Comparison of ENCODE assay signal across 1 cellular context in the genomic region with DNA sequence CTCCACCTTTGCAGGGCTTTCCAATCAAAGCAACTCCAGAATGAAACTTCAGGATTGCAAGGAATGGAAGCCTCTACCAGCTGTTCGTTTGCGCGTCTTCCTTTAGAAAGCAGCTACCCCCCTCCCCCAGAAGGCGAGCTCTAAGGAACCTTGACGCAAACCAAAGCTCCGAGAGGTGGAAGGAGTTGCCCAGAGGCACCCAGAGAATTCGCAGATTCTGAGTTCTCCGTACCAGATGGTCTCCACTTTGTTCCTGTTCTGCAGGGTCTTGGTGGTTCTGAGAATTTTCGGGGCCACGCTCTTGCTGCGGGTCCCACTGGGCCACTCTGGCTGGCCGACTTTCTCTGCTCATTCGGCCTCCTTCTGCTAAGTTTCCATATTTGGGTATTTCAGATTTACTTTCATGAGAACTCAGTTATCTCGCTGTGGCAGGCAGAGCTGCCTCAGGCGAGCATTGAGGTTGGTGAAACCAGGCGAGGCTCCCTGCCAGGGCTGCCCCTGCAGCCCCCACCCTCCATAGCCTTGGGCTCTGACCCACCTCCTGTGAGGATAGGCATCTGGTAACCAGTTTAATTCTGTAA.
TF ChIP-seq lines count a peak whose summit lies in the region.

No MANE protein-coding gene starts in this region.

TF ChIP-seq in GM12878, 131 proteins besides CTCF, POLR2A, EP300 and RAD21:
- TF ChIP-seq HCFC1 (IDR thresholded peaks at IDR 0.05; ENCODE audit: low read length) (0 out of 2 replicates have a peak, but pooled peaks have one; percentile 8), GATAD2B (conservative IDR thresholded peaks at IDR 0.05; ENCODE audit: low read depth) (0 out of 2 replicates have a peak, but pooled peaks have one; percentile 20), KAT2A (conservative IDR thresholded peaks at IDR 0.05; ENCODE audit: control insufficient read depth, low read depth, low read length) (no peak), YY1 (IDR thresholded peaks at IDR 0.05; ENCODE audit: low read depth, low read length) (peak; percentile 21; the same call in 1 of the 2 replicates), SIX5 (IDR thresholded peaks at IDR 0.05; ENCODE audit: low read depth, low read length, severe bottlenecking) (no peak), TAF1 (IDR thresholded peaks at IDR 0.05; ENCODE audit: borderline replicate concordance, low read depth, low read length) (0 out of 2 replicates have a peak, but pooled peaks have one; percentile 38), SREBF2 (IDR thresholded peaks at IDR 0.05; ENCODE audit: low read length) (no peak), IKZF1 (conservative IDR thresholded peaks at IDR 0.05) (0 out of 2 replicates have a peak, but pooled peaks have one; percentile 8), EGR1 (IDR thresholded peaks at IDR 0.05; ENCODE audit: borderline replicate concordance in 1 of 2, low read depth in 2 of 2, low read length in 2 of 2) (no peak), SRF (IDR thresholded peaks at IDR 0.05; ENCODE audit: low read depth in 2 of 2, low read length in 2 of 2) (peak; percentile 58 to 90; a peak in 3 of 4 replicates), SIN3A (IDR thresholded peaks at IDR 0.05; ENCODE audit: low read depth, low read length) (0 out of 2 replicates have a peak, but pooled peaks have one; percentile 32), NBN (IDR thresholded peaks at IDR 0.05) (peak; percentile 41; the same call in 1 of the 2 replicates), POLR2AphosphoS5 (IDR thresholded peaks at IDR 0.05; ENCODE audit: low read length) (peak; percentile 68), HDGF (IDR thresholded peaks at IDR 0.05) (peak; percentile 15; the same call in 1 of the 2 replicates), CBX5 (IDR thresholded peaks at IDR 0.05; ENCODE audit: low read depth) (0 out of 2 replicates have a peak, but pooled peaks have one; percentile 6)
- TF ChIP-seq, protein P1, sequence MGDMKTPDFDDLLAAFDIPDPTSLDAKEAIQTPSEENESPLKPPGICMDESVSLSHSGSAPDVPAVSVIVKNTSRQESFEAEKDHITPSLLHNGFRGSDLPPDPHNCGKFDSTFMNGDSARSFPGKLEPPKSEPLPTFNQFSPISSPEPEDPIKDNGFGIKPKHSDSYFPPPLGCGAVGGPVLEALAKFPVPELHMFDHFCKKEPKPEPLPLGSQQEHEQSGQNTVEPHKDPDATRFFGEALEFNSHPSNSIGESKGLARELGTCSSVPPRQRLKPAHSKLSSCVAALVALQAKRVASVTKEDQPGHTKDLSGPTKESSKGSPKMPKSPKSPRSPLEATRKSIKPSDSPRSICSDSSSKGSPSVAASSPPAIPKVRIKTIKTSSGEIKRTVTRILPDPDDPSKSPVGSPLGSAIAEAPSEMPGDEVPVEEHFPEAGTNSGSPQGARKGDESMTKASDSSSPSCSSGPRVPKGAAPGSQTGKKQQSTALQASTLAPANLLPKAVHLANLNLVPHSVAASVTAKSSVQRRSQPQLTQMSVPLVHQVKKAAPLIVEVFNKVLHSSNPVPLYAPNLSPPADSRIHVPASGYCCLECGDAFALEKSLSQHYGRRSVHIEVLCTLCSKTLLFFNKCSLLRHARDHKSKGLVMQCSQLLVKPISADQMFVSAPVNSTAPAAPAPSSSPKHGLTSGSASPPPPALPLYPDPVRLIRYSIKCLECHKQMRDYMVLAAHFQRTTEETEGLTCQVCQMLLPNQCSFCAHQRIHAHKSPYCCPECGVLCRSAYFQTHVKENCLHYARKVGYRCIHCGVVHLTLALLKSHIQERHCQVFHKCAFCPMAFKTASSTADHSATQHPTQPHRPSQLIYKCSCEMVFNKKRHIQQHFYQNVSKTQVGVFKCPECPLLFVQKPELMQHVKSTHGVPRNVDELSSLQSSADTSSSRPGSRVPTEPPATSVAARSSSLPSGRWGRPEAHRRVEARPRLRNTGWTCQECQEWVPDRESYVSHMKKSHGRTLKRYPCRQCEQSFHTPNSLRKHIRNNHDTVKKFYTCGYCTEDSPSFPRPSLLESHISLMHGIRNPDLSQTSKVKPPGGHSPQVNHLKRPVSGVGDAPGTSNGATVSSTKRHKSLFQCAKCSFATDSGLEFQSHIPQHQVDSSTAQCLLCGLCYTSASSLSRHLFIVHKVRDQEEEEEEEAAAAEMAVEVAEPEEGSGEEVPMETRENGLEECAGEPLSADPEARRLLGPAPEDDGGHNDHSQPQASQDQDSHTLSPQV (IDR thresholded peaks at IDR 0.05): no peak
- TF ChIP-seq, protein P2, sequence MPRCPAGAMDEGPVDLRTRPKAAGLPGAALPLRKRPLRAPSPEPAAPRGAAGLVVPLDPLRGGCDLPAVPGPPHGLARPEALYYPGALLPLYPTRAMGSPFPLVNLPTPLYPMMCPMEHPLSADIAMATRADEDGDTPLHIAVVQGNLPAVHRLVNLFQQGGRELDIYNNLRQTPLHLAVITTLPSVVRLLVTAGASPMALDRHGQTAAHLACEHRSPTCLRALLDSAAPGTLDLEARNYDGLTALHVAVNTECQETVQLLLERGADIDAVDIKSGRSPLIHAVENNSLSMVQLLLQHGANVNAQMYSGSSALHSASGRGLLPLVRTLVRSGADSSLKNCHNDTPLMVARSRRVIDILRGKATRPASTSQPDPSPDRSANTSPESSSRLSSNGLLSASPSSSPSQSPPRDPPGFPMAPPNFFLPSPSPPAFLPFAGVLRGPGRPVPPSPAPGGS (IDR thresholded peaks at IDR 0.05; ENCODE audit: borderline replicate concordance, insufficient read depth, low read depth, low read length, poor library complexity, severe bottlenecking): no peak
- TF ChIP-seq, protein P3, sequence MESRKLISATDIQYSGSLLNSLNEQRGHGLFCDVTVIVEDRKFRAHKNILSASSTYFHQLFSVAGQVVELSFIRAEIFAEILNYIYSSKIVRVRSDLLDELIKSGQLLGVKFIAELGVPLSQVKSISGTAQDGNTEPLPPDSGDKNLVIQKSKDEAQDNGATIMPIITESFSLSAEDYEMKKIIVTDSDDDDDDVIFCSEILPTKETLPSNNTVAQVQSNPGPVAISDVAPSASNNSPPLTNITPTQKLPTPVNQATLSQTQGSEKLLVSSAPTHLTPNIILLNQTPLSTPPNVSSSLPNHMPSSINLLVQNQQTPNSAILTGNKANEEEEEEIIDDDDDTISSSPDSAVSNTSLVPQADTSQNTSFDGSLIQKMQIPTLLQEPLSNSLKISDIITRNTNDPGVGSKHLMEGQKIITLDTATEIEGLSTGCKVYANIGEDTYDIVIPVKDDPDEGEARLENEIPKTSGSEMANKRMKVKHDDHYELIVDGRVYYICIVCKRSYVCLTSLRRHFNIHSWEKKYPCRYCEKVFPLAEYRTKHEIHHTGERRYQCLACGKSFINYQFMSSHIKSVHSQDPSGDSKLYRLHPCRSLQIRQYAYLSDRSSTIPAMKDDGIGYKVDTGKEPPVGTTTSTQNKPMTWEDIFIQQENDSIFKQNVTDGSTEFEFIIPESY (IDR thresholded peaks at IDR 0.05): 0 out of 2 replicates have a peak, but pooled peaks have one; percentile 27
